9 cellular contexts compared by ENCODE assay signal in the genomic region with DNA sequence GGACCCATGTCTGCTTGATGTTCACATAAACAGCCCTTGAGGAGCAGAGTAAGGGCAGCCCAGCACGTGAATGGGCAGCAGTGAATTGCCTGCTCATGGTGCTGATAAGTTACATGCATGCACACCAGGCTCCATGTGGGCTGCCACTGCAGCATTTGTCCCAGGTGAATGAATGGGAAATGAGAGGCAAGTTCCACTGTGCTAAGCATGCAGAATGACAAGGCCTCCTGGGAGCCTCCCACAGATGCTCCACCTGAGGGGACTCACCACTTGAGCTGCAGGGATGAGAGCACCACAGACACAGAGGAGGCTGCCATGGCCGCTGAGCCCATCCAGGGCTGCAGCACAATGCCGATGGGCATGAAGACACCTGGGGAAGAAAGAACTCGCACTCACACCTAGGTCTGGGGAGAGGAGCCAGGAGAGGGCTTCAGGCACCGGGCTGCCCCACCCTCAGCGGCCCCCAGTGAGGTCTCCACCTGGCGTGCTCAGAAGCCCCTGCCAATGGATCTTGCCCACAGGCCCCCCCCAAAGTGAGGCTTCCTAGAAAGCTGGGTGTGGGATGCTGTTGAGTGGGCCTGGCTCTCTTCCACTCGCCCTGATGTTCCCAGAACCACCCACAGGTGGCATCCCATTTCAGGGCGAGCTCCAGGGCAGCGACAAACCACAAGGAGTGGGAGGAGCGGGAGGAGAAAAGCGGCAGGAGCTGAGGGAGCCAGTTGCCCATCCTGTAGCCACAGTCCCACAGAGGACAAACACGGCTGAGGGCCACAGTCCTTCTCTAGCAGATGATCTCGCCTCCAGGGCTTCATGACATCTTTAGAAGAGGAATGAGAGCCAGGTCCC.
DNase-seq lines count a peak whose midpoint lies in the region; ATAC-seq, FAIRE-seq and TF ChIP-seq lines count a peak whose summit lies in the region.
"Had no signal": no experiment of that assay in that cellular context is flagged by ENCODE, and none has a peak within 500 bp of the region (broad histone marks: within the 10 kb centered on the region; RNA-seq: fewer than 3 reads in every experiment).

No MANE protein-coding gene starts in this region.

- H3K4me2 ChIP-seq in K562 (ENCODE audit: insufficient read depth, low read length), result no peak overlapping the region

- BruUV-seq in Caco-2 (replicated peaks; lab: Mats Ljungman, UMichigan), result no TSS peak
- BruUV-seq in K562 (replicated peaks; lab: Mats Ljungman, UMichigan), result no TSS peak

- peak; percentile 77 for ATAC-seq in K562
- ATAC-seq in right lobe of liver, result peak; percentile 39 to 52 (median 49)

- TF ChIP-seq EP300 in K562 (IDR thresholded peaks at IDR 0.05; ENCODE audit: low read length), result no peak

- in situ Hi-C loops in K562 (cut with MboI), result no loop called here

- CTCF ChIA-PET in Caco-2 (lab: Charles Lee), result interaction anchor here (0.6 to 1.3 kb wide), 11 partner anchors 12 to 194 kb away, joined by 3 to 7 read pairs (median 4); a partner anchor contains a TSS
- CTCF ChIA-PET in K562 (lab: Yijun Ruan, JAX; ENCODE audit: low intra/inter-chr PET ratio), result no interaction called here

- WGBS in K562 (ENCODE audit: insufficient coverage, low coverage, missing lambda C conversion rate), result 59% methylated on average over 8 of the region's 14 CpGs
- no CpG with 5 or more reads among the region's 14 CpGs for WGBS in right lobe of liver (ENCODE audit: insufficient coverage, low coverage, low lambda C conversion rate, missing lambda C conversion rate)

- no peak overlapping the region for H3K27ac Mint-ChIP-seq in Caco-2 (ENCODE audit: unreplicated experiment)

- no peaks in the 10 kb centered on the region for H4K20me1 ChIP-seq in K562 (replicated peaks; ENCODE audit: control insufficient read depth, insufficient read depth, low read length)

- no peak overlapping the region for H2AFZ ChIP-seq in K562 (ENCODE audit: low read depth, low read length)

- H3K4me3 ChIP-seq in Caco-2 (ENCODE audit: low read depth, low read length), result no peak overlapping the region
- H3K4me3 ChIP-seq in K562, result no peak overlapping the region
- H3K4me3 ChIP-seq in right lobe of liver, result no peak overlapping the region

- no peaks in the 10 kb centered on the region for H3K27me3 Mint-ChIP-seq in Caco-2 (ENCODE audit: insufficient read depth, unreplicated experiment)

- no peak for FAIRE-seq in K562 (lab: Jason Lieb, UNC)

- H3K9me3 ChIP-seq in Caco-2 (no peaks in the 10 kb centered on the region), K562 (replicated peaks; ENCODE audit: control insufficient read depth, insufficient read depth, low read depth, low read length) (no peaks in the 10 kb centered on the region), right lobe of liver (no peaks in the 10 kb centered on the region)

- H3K79me2 ChIP-seq in K562 (ENCODE audit: control insufficient read depth, insufficient read depth, low read length), result no peaks in the 10 kb centered on the region

- intact Hi-C loops in Caco-2 (cut with micrococcal nuclease; ENCODE audit: unreplicated experiment), result loop anchor here (1.0 kb wide), 1 partner anchor 192 kb away; no protein-coding TSS in a partner anchor
- intact Hi-C loops in K562 (cut with micrococcal nuclease), result no loop called here
- intact Hi-C loops in right lobe of liver (cut with DNase I), result no loop called here

- peak in 1 of 2 experiments; percentile 52; a peak in 3 of 4 replicates for TF ChIP-seq RAD21 in K562 (CRISPR knock-in tag; conservative IDR thresholded peaks at IDR 0.05 in 1 of 2, IDR thresholded peaks at IDR 0.05 in 1 of 2)

- DNase-seq in Caco-2 (peak; percentile 47 to 56), HT-29 (ENCODE audit: low spot score) (peak; percentile 82), K562 (ENCODE audit: extremely low read depth in 1 of 4, low spot score in 3 of 4) (peak; percentile 22 to 33 (median 30)), right lobe of liver (no peak), C1 segment of cervical spinal cord (lab: John Stamatoyannopoulos, UW) (no peak), NCI-H774 (lab: John Stamatoyannopoulos, UW) (no peak), germinal center (ENCODE audit: low spot score) (no peak), NOMO-1 treated with dmso at 0.1 percent for 144 hours (lab: John Stamatoyannopoulos, UW; ENCODE audit: unreplicated experiment) (no peak)
- DNase-seq: stimulated activated CD4-positive, alpha-beta T cell treated with anti-CD3 and anti-CD28 coated beads, Interleukin-2, amount 100 ng/mL, for 24 hours had no signal

- POLR2A ChIA-PET in Caco-2 (lab: Charles Lee) (no interaction called here), K562 (lab: Yijun Ruan, JAX) (no interaction called here)

- H3K4me1 Mint-ChIP-seq in Caco-2 (ENCODE audit: low read depth, unreplicated experiment), result no peaks in the 10 kb centered on the region

- H3K9me3 Mint-ChIP-seq in Caco-2 (ENCODE audit: unreplicated experiment), result no peaks in the 10 kb centered on the region

- H3K9me1 ChIP-seq in K562 (ENCODE audit: control insufficient read depth, insufficient read depth, low read length), result no peaks in the 10 kb centered on the region

- peaks cover 38% of the 10 kb centered on the region for H3K36me3 Mint-ChIP-seq in Caco-2 (ENCODE audit: insufficient read depth, unreplicated experiment)

- H3K27ac ChIP-seq in K562 (ENCODE audit: extremely low read depth, low read depth, low read length) (no peak overlapping the region), right lobe of liver (no peak overlapping the region)

- H3K9ac ChIP-seq in K562 (ENCODE audit: insufficient read depth in 1 of 2, low read depth in 2 of 2, low read length in 2 of 2), result no peak overlapping the region

- TF ChIP-seq CTCF in Caco-2 (IDR thresholded peaks at IDR 0.05; ENCODE audit: insufficient read depth in 1 of 2, low read depth in 1 of 2, low read length in 1 of 2, severe bottlenecking in 1 of 2, unreplicated experiment in 1 of 2) (peak; percentile 56 to 73), K562 (IDR thresholded peaks at IDR 0.05 in 2 of 3, conservative IDR thresholded peaks at IDR 0.05 in 1 of 3; ENCODE audit: insufficient read depth in 2 of 3, low read depth in 1 of 3, low read length in 3 of 3) (peak in 2 of 3 experiments; percentile 46 to 48; a peak in 5 of 6 replicates), right lobe of liver (IDR thresholded peaks at IDR 0.05) (peak; percentile 15 to 30 (median 25))

- H3K4me1 ChIP-seq in Caco-2 (no peaks in the 10 kb centered on the region), K562 (replicated peaks in 1 of 2; ENCODE audit: control insufficient read depth in 2 of 2, insufficient read depth in 2 of 2, low read length in 2 of 2) (peaks cover 0 to 15% of the 10 kb centered on the region in 2 experiments; a peak in 2 of 5 replicates), right lobe of liver (no peaks in the 10 kb centered on the region)

- no peaks in the 10 kb centered on the region for H3K27me3 ChIP-seq in Caco-2 (replicated peaks; ENCODE audit: control insufficient read depth, insufficient read depth, low read length)
- no peaks in the 10 kb centered on the region for H3K27me3 ChIP-seq in K562 (ENCODE audit: control insufficient read depth in 2 of 2, insufficient read depth in 2 of 2, low read length in 2 of 2)
- no peaks in the 10 kb centered on the region for H3K27me3 ChIP-seq in right lobe of liver

- TF ChIP-seq POLR2A in K562 (conservative IDR thresholded peaks at IDR 0.05) (no peak), right lobe of liver (IDR thresholded peaks at IDR 0.05) (no peak)

- H3K4me3 Mint-ChIP-seq in Caco-2 (ENCODE audit: unreplicated experiment), result no peak overlapping the region

- H3K36me3 ChIP-seq in Caco-2 (ENCODE audit: control insufficient read depth, insufficient read depth, low read length) (no peaks in the 10 kb centered on the region; the same call in 1 of the 2 replicates), K562 (ENCODE audit: control insufficient read depth, insufficient read depth, low read length) (peaks cover 58% of the 10 kb centered on the region; the same call in 2 of the 3 replicates), right lobe of liver (peaks cover 0 to 45% (median 8%) of the 10 kb centered on the region in 4 donors)

TF ChIP-seq in K562, 482 proteins besides CTCF, POLR2A, EP300 and RAD21:
- TF ChIP-seq ZNF444 (CRISPR knock-in tag; IDR thresholded peaks at IDR 0.05) (no peak), EGR1 (conservative IDR thresholded peaks at IDR 0.05) (0 out of 2 replicates have a peak, but pooled peaks have one; percentile 13)
- TF ChIP-seq, protein P1, sequence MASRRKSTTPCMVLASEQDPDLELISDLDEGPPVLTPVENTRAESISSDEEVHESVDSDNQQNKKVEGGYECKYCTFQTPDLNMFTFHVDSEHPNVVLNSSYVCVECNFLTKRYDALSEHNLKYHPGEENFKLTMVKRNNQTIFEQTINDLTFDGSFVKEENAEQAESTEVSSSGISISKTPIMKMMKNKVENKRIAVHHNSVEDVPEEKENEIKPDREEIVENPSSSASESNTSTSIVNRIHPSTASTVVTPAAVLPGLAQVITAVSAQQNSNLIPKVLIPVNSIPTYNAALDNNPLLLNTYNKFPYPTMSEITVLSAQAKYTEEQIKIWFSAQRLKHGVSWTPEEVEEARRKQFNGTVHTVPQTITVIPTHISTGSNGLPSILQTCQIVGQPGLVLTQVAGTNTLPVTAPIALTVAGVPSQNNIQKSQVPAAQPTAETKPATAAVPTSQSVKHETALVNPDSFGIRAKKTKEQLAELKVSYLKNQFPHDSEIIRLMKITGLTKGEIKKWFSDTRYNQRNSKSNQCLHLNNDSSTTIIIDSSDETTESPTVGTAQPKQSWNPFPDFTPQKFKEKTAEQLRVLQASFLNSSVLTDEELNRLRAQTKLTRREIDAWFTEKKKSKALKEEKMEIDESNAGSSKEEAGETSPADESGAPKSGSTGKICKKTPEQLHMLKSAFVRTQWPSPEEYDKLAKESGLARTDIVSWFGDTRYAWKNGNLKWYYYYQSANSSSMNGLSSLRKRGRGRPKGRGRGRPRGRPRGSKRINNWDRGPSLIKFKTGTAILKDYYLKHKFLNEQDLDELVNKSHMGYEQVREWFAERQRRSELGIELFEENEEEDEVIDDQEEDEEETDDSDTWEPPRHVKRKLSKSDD (conservative IDR thresholded peaks at IDR 0.05; ENCODE audit: low read length), result no peak

Comparison
In these comparisons a context has a peak if more than half of its experiments do, and no peak if none do; other contexts are left out.
1. DNase-seq: peak in Caco-2 (2 of 2), HT-29 (single experiment) and K562 (4 of 4); none in right lobe of liver (0 of 3), C1 segment of cervical spinal cord (0 of 14), NCI-H774 (single experiment), germinal center (single experiment) and NOMO-1 treated with dmso at 0.1 percent for 144 hours (single experiment).
2. Peak in every context shown above with its lines, with median percentiles within 50 percentile points of each other: CTCF ChIP-seq.